ENCODE assay signal across 2 cellular contexts in the genomic region with DNA sequence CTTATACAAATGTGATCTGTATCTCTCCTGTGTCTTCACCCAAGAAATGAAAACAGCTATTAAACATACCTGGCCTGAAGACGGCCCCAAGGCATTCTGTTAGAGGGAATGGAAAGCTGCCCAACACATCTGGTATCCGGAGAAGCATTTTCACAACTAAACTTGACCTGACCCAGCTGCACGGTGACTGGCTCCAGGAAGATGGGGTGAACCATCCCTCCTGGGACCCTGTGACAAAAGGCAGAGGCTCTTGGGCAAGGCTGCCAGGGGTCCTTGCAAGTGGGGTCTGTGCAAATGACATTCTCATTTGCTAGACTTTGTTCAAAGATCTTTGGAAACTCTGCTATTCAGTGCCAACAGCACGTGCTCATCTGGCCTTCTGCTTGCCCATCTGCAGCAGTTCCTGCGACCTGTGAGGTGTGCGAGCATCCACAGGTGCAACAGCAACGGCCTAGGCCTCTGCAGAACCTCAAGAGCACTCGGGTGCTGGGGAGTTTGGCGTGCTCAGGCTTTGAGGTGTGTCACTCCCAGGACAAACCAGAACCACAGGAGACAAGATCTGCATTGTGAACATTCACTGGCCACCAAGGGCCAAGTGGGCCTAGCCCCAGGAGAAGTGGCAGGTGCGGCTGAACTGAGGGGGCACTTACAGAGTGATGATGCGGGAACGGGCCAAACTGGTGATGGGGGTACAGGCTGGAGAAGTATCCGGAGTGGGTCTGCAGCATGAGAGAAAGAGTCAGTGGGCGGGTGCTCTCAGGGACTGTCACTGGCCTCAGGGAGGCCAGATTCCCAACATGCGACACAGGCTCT.
TF ChIP-seq lines count a peak whose summit lies in the region.

No MANE protein-coding gene starts in this region.

TF ChIP-seq in A549, 52 proteins besides CTCF, POLR2A, EP300 and RAD21 (continued from another document):
- no peak for TF ChIP-seq GATA3 (IDR thresholded peaks at IDR 0.05; ENCODE audit: borderline replicate concordance)
- no peak for TF ChIP-seq ESRRA (IDR thresholded peaks at IDR 0.05; ENCODE audit: borderline replicate concordance, low read length)
- TF ChIP-seq ZFP36 (IDR thresholded peaks at IDR 0.05; ENCODE audit: borderline replicate concordance, partially characterized antibody): no peak
- TF ChIP-seq HDAC2 (IDR thresholded peaks at IDR 0.05): no peak
- TF ChIP-seq, protein P1, sequence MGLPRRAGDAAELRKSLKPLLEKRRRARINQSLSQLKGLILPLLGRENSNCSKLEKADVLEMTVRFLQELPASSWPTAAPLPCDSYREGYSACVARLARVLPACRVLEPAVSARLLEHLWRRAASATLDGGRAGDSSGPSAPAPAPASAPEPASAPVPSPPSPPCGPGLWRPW (IDR thresholded peaks at IDR 0.05): no peak
- TF ChIP-seq, protein P2, sequence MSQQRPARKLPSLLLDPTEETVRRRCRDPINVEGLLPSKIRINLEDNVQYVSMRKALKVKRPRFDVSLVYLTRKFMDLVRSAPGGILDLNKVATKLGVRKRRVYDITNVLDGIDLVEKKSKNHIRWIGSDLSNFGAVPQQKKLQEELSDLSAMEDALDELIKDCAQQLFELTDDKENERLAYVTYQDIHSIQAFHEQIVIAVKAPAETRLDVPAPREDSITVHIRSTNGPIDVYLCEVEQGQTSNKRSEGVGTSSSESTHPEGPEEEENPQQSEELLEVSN (IDR thresholded peaks at IDR 0.05; ENCODE audit: borderline replicate concordance, low read depth): no peak
- TF ChIP-seq CBX8 (IDR thresholded peaks at IDR 0.05): no peak
- no peak for TF ChIP-seq MYC (IDR thresholded peaks at IDR 0.05; ENCODE audit: borderline replicate concordance, low read length)
- no peak for TF ChIP-seq FOSL2 (IDR thresholded peaks at IDR 0.05)
- no peak for TF ChIP-seq FOSL2 (CRISPR knock-in tag; IDR thresholded peaks at IDR 0.05)
- no peak for TF ChIP-seq HOXB13 (CRISPR knock-in tag; IDR thresholded peaks at IDR 0.05; ENCODE audit: low read depth)
- TF ChIP-seq, protein P3, sequence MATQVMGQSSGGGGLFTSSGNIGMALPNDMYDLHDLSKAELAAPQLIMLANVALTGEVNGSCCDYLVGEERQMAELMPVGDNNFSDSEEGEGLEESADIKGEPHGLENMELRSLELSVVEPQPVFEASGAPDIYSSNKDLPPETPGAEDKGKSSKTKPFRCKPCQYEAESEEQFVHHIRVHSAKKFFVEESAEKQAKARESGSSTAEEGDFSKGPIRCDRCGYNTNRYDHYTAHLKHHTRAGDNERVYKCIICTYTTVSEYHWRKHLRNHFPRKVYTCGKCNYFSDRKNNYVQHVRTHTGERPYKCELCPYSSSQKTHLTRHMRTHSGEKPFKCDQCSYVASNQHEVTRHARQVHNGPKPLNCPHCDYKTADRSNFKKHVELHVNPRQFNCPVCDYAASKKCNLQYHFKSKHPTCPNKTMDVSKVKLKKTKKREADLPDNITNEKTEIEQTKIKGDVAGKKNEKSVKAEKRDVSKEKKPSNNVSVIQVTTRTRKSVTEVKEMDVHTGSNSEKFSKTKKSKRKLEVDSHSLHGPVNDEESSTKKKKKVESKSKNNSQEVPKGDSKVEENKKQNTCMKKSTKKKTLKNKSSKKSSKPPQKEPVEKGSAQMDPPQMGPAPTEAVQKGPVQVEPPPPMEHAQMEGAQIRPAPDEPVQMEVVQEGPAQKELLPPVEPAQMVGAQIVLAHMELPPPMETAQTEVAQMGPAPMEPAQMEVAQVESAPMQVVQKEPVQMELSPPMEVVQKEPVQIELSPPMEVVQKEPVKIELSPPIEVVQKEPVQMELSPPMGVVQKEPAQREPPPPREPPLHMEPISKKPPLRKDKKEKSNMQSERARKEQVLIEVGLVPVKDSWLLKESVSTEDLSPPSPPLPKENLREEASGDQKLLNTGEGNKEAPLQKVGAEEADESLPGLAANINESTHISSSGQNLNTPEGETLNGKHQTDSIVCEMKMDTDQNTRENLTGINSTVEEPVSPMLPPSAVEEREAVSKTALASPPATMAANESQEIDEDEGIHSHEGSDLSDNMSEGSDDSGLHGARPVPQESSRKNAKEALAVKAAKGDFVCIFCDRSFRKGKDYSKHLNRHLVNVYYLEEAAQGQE (IDR thresholded peaks at IDR 0.05): no peak
- TF ChIP-seq HOXA7 (CRISPR knock-in tag; IDR thresholded peaks at IDR 0.05): no peak
- TF ChIP-seq HOXB5 (CRISPR knock-in tag; IDR thresholded peaks at IDR 0.05): no peak
- no peak for TF ChIP-seq NPAS2 (CRISPR knock-in tag; IDR thresholded peaks at IDR 0.05; ENCODE audit: borderline replicate concordance)
- TF ChIP-seq ZNF302 (CRISPR knock-in tag; IDR thresholded peaks at IDR 0.05): no peak

TF ChIP-seq in WTC11, 78 proteins besides CTCF, POLR2A, EP300 and RAD21 (continued from another document):
- TF ChIP-seq, protein P4, sequence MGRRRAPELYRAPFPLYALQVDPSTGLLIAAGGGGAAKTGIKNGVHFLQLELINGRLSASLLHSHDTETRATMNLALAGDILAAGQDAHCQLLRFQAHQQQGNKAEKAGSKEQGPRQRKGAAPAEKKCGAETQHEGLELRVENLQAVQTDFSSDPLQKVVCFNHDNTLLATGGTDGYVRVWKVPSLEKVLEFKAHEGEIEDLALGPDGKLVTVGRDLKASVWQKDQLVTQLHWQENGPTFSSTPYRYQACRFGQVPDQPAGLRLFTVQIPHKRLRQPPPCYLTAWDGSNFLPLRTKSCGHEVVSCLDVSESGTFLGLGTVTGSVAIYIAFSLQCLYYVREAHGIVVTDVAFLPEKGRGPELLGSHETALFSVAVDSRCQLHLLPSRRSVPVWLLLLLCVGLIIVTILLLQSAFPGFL (CRISPR knock-in tag; IDR thresholded peaks at IDR 0.05; ENCODE audit: borderline replicate concordance): no peak
- no peak for TF ChIP-seq FOXJ3 (CRISPR knock-in tag; IDR thresholded peaks at IDR 0.05; ENCODE audit: borderline replicate concordance)
- TF ChIP-seq ZNF396 (CRISPR knock-in tag; IDR thresholded peaks at IDR 0.05; ENCODE audit: borderline replicate concordance): no peak
- no peak for TF ChIP-seq PRRX2 (CRISPR knock-in tag; IDR thresholded peaks at IDR 0.05)
- no peak for TF ChIP-seq ETV6 (CRISPR knock-in tag; IDR thresholded peaks at IDR 0.05)
- TF ChIP-seq, protein P5, sequence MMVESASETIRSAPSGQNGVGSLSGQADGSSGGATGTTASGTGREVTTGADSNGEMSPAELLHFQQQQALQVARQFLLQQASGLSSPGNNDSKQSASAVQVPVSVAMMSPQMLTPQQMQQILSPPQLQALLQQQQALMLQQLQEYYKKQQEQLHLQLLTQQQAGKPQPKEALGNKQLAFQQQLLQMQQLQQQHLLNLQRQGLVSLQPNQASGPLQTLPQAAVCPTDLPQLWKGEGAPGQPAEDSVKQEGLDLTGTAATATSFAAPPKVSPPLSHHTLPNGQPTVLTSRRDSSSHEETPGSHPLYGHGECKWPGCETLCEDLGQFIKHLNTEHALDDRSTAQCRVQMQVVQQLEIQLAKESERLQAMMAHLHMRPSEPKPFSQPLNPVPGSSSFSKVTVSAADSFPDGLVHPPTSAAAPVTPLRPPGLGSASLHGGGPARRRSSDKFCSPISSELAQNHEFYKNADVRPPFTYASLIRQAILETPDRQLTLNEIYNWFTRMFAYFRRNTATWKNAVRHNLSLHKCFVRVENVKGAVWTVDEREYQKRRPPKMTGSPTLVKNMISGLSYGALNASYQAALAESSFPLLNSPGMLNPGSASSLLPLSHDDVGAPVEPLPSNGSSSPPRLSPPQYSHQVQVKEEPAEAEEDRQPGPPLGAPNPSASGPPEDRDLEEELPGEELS (CRISPR knock-in tag; IDR thresholded peaks at IDR 0.05): no peak
- TF ChIP-seq, protein P6, sequence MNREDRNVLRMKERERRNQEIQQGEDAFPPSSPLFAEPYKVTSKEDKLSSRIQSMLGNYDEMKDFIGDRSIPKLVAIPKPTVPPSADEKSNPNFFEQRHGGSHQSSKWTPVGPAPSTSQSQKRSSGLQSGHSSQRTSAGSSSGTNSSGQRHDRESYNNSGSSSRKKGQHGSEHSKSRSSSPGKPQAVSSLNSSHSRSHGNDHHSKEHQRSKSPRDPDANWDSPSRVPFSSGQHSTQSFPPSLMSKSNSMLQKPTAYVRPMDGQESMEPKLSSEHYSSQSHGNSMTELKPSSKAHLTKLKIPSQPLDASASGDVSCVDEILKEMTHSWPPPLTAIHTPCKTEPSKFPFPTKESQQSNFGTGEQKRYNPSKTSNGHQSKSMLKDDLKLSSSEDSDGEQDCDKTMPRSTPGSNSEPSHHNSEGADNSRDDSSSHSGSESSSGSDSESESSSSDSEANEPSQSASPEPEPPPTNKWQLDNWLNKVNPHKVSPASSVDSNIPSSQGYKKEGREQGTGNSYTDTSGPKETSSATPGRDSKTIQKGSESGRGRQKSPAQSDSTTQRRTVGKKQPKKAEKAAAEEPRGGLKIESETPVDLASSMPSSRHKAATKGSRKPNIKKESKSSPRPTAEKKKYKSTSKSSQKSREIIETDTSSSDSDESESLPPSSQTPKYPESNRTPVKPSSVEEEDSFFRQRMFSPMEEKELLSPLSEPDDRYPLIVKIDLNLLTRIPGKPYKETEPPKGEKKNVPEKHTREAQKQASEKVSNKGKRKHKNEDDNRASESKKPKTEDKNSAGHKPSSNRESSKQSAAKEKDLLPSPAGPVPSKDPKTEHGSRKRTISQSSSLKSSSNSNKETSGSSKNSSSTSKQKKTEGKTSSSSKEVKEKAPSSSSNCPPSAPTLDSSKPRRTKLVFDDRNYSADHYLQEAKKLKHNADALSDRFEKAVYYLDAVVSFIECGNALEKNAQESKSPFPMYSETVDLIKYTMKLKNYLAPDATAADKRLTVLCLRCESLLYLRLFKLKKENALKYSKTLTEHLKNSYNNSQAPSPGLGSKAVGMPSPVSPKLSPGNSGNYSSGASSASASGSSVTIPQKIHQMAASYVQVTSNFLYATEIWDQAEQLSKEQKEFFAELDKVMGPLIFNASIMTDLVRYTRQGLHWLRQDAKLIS (CRISPR knock-in tag; IDR thresholded peaks at IDR 0.05; ENCODE audit: borderline replicate concordance): no peak
